Comparison of ENCODE assay signal across 1 cellular context in the genomic region with DNA sequence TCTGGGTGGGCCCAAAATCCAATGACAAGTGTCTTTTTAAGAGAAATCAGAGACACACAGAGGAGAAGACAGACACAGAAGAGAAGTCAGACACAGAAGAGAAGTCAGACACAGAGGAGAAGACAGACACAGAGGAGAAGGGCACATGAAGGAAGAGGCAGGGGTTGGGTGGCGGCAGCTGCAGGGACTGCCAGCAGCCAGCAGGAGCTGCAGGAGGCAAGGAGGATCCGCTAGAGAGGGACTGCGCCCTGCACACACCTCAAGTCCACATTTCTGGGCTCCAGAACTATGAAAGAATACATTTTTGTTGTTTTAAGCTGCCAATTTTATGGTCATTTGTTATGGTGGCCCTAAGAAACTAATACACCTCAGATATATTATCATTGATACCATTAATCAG.
TF ChIP-seq lines count a peak whose summit lies in the region.

No MANE protein-coding gene starts in this region.

TF ChIP-seq in WTC11, 78 proteins besides CTCF, POLR2A, EP300 and RAD21 (continued from another document):
- TF ChIP-seq, protein P1, sequence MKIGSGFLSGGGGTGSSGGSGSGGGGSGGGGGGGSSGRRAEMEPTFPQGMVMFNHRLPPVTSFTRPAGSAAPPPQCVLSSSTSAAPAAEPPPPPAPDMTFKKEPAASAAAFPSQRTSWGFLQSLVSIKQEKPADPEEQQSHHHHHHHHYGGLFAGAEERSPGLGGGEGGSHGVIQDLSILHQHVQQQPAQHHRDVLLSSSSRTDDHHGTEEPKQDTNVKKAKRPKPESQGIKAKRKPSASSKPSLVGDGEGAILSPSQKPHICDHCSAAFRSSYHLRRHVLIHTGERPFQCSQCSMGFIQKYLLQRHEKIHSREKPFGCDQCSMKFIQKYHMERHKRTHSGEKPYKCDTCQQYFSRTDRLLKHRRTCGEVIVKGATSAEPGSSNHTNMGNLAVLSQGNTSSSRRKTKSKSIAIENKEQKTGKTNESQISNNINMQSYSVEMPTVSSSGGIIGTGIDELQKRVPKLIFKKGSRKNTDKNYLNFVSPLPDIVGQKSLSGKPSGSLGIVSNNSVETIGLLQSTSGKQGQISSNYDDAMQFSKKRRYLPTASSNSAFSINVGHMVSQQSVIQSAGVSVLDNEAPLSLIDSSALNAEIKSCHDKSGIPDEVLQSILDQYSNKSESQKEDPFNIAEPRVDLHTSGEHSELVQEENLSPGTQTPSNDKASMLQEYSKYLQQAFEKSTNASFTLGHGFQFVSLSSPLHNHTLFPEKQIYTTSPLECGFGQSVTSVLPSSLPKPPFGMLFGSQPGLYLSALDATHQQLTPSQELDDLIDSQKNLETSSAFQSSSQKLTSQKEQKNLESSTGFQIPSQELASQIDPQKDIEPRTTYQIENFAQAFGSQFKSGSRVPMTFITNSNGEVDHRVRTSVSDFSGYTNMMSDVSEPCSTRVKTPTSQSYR (CRISPR knock-in tag; IDR thresholded peaks at IDR 0.05), result no peak
- TF ChIP-seq JAZF1 (CRISPR knock-in tag; IDR thresholded peaks at IDR 0.05) (no peak), GABPB1 (CRISPR knock-in tag; IDR thresholded peaks at IDR 0.05) (no peak), SMAD3 (CRISPR knock-in tag; IDR thresholded peaks at IDR 0.05; ENCODE audit: borderline replicate concordance) (no peak), ZNF232 (CRISPR knock-in tag; IDR thresholded peaks at IDR 0.05) (no peak), TP53 (CRISPR knock-in tag; IDR thresholded peaks at IDR 0.05) (no peak), KAT7 (CRISPR knock-in tag; IDR thresholded peaks at IDR 0.05; ENCODE audit: borderline replicate concordance) (no peak)
- TF ChIP-seq, protein P2, sequence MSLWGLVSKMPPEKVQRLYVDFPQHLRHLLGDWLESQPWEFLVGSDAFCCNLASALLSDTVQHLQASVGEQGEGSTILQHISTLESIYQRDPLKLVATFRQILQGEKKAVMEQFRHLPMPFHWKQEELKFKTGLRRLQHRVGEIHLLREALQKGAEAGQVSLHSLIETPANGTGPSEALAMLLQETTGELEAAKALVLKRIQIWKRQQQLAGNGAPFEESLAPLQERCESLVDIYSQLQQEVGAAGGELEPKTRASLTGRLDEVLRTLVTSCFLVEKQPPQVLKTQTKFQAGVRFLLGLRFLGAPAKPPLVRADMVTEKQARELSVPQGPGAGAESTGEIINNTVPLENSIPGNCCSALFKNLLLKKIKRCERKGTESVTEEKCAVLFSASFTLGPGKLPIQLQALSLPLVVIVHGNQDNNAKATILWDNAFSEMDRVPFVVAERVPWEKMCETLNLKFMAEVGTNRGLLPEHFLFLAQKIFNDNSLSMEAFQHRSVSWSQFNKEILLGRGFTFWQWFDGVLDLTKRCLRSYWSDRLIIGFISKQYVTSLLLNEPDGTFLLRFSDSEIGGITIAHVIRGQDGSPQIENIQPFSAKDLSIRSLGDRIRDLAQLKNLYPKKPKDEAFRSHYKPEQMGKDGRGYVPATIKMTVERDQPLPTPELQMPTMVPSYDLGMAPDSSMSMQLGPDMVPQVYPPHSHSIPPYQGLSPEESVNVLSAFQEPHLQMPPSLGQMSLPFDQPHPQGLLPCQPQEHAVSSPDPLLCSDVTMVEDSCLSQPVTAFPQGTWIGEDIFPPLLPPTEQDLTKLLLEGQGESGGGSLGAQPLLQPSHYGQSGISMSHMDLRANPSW (CRISPR knock-in tag; conservative IDR thresholded peaks at IDR 0.05; ENCODE audit: low read depth), result no peak
- TF ChIP-seq, protein P3, sequence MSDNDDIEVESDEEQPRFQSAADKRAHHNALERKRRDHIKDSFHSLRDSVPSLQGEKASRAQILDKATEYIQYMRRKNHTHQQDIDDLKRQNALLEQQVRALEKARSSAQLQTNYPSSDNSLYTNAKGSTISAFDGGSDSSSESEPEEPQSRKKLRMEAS (CRISPR knock-in tag; IDR thresholded peaks at IDR 0.05), result no peak
- TF ChIP-seq, protein P4, sequence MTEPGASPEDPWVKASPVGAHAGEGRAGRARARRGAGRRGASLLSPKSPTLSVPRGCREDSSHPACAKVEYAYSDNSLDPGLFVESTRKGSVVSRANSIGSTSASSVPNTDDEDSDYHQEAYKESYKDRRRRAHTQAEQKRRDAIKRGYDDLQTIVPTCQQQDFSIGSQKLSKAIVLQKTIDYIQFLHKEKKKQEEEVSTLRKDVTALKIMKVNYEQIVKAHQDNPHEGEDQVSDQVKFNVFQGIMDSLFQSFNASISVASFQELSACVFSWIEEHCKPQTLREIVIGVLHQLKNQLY (CRISPR knock-in tag; IDR thresholded peaks at IDR 0.05), result no peak
- TF ChIP-seq, protein P5, sequence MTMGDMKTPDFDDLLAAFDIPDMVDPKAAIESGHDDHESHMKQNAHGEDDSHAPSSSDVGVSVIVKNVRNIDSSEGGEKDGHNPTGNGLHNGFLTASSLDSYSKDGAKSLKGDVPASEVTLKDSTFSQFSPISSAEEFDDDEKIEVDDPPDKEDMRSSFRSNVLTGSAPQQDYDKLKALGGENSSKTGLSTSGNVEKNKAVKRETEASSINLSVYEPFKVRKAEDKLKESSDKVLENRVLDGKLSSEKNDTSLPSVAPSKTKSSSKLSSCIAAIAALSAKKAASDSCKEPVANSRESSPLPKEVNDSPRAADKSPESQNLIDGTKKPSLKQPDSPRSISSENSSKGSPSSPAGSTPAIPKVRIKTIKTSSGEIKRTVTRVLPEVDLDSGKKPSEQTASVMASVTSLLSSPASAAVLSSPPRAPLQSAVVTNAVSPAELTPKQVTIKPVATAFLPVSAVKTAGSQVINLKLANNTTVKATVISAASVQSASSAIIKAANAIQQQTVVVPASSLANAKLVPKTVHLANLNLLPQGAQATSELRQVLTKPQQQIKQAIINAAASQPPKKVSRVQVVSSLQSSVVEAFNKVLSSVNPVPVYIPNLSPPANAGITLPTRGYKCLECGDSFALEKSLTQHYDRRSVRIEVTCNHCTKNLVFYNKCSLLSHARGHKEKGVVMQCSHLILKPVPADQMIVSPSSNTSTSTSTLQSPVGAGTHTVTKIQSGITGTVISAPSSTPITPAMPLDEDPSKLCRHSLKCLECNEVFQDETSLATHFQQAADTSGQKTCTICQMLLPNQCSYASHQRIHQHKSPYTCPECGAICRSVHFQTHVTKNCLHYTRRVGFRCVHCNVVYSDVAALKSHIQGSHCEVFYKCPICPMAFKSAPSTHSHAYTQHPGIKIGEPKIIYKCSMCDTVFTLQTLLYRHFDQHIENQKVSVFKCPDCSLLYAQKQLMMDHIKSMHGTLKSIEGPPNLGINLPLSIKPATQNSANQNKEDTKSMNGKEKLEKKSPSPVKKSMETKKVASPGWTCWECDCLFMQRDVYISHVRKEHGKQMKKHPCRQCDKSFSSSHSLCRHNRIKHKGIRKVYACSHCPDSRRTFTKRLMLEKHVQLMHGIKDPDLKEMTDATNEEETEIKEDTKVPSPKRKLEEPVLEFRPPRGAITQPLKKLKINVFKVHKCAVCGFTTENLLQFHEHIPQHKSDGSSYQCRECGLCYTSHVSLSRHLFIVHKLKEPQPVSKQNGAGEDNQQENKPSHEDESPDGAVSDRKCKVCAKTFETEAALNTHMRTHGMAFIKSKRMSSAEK (CRISPR knock-in tag; IDR thresholded peaks at IDR 0.05; ENCODE audit: borderline replicate concordance), result no peak
- TF ChIP-seq, protein P6, sequence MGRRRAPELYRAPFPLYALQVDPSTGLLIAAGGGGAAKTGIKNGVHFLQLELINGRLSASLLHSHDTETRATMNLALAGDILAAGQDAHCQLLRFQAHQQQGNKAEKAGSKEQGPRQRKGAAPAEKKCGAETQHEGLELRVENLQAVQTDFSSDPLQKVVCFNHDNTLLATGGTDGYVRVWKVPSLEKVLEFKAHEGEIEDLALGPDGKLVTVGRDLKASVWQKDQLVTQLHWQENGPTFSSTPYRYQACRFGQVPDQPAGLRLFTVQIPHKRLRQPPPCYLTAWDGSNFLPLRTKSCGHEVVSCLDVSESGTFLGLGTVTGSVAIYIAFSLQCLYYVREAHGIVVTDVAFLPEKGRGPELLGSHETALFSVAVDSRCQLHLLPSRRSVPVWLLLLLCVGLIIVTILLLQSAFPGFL (CRISPR knock-in tag; IDR thresholded peaks at IDR 0.05; ENCODE audit: borderline replicate concordance), result no peak
